ENCODE assay signal across 11 cellular contexts in genomic region chr20:8155848-8156602, GRCh38. TPM values are rescaled to one million over a fixed set of nuclear protein-coding genes. Genes with fewer than 3 reads are reported as not detected.
DNase-seq lines count a peak whose midpoint lies in the region; ATAC-seq and TF ChIP-seq lines count a peak whose summit lies in the region.
"Had no signal": no experiment of that assay in that cellular context is flagged by ENCODE, and none has a peak within 500 bp of the region (broad histone marks: within the 10 kb centered on the region; RNA-seq: fewer than 3 reads in every experiment).

No MANE protein-coding gene starts in this region.

- no peak overlapping the region for H3K4me3 ChIP-seq in esophagus squamous epithelium
- H3K4me3 ChIP-seq: K562 had no signal

- peaks cover 57% of the 10 kb centered on the region for H3K4me1 Mint-ChIP-seq in stimulated activated effector memory CD8-positive, alpha-beta T cell treated with anti-CD3 and anti-CD28 coated beads, Interleukin-12 subunit alpha, Interleukin-12 subunit beta, amount 100 ng/mL, for 72 hours
- peaks cover 41% of the 10 kb centered on the region for H3K4me1 Mint-ChIP-seq in activated naive CD4-positive, alpha-beta T cell treated with anti-CD3 and anti-CD28 coated beads for 36 hours (ENCODE audit: low read depth)

- peak overlapping the region in 3 of 4 donors; percentile 39 to 69 (median 58) for H3K27ac ChIP-seq in esophagus squamous epithelium

- WGBS in esophagus squamous epithelium, 2 donors = 43 to 45% methylated on average over 2 of the region's 2 CpGs

- no peak for TF ChIP-seq POLR2A in esophagus squamous epithelium (IDR thresholded peaks at IDR 0.05)

- intact Hi-C loops in esophagus squamous epithelium (cut with DNase I) = no loop called here
- intact Hi-C loops in activated naive CD4-positive, alpha-beta T cell treated with anti-CD3 and anti-CD28 coated beads for 36 hours (cut with micrococcal nuclease) = loop anchor here (1.0 kb wide), 2 partner anchors 24 to 56 kb away; partner anchors contain the start of gene PLCB1

- no peaks in the 10 kb centered on the region for H3K36me3 ChIP-seq in esophagus squamous epithelium

- DNase-seq in NCI-H2029 treated with DMSO at 0.1 percent for 48 hours (lab: John Stamatoyannopoulos, UW) (peak; percentile 75), NCI-H2029 (lab: John Stamatoyannopoulos, UW) (no peak), esophagus squamous epithelium (lab: John Stamatoyannopoulos, UW) (no peak), NCI-H146 treated with DMSO at 0.1 percent for 48 hours (lab: John Stamatoyannopoulos, UW; ENCODE audit: unreplicated experiment) (no peak), glomerular visceral epithelial cell (ENCODE audit: extremely low spot score) (no peak)
- DNase-seq in stimulated activated effector memory CD8-positive, alpha-beta T cell treated with anti-CD3 and anti-CD28 coated beads, Interleukin-12 subunit alpha, Interleukin-12 subunit beta, amount 100 ng/mL, for 72 hours (ENCODE audit: low spot score in 2 of 2) = no peak
- DNase-seq in activated naive CD4-positive, alpha-beta T cell treated with anti-CD3 and anti-CD28 coated beads for 36 hours = no peak
- DNase-seq: activated CD4-positive, alpha-beta memory T cell treated with anti-CD3 and anti-CD28 coated beads, Interleukin-2, amount 10 ng/mL, durations not matched to agents 7 days and 5 days; GOT3 had no signal

- peaks cover 0 to 61% (median 43%) of the 10 kb centered on the region in 3 donors for H3K4me1 ChIP-seq in esophagus squamous epithelium

- CTCF ChIA-PET in activated naive CD4-positive, alpha-beta T cell treated with anti-CD3 and anti-CD28 coated beads for 36 hours (lab: Charles Lee) = no interaction called here

- no peaks in the 10 kb centered on the region for H3K9me3 ChIP-seq in esophagus squamous epithelium

- H3K4me3 Mint-ChIP-seq in stimulated activated effector memory CD8-positive, alpha-beta T cell treated with anti-CD3 and anti-CD28 coated beads, Interleukin-12 subunit alpha, Interleukin-12 subunit beta, amount 100 ng/mL, for 72 hours = peak overlapping the region; percentile 4
- no peak overlapping the region for H3K4me3 Mint-ChIP-seq in activated naive CD4-positive, alpha-beta T cell treated with anti-CD3 and anti-CD28 coated beads for 36 hours
- H3K4me3 Mint-ChIP-seq: activated CD4-positive, alpha-beta memory T cell treated with anti-CD3 and anti-CD28 coated beads, Interleukin-2, amount 10 ng/mL, durations not matched to agents 7 days and 5 days had no signal

- H3K36me3 Mint-ChIP-seq in stimulated activated effector memory CD8-positive, alpha-beta T cell treated with anti-CD3 and anti-CD28 coated beads, Interleukin-12 subunit alpha, Interleukin-12 subunit beta, amount 100 ng/mL, for 72 hours = no peaks in the 10 kb centered on the region
- peaks cover 3% of the 10 kb centered on the region for H3K36me3 Mint-ChIP-seq in activated naive CD4-positive, alpha-beta T cell treated with anti-CD3 and anti-CD28 coated beads for 36 hours (ENCODE audit: low read depth)

- ATAC-seq in HG03469 (IDR thresholded peaks at IDR 0.05; ENCODE audit: unreplicated experiment) = peak; percentile 12
- peak; percentile 3 for ATAC-seq in stimulated activated effector memory CD8-positive, alpha-beta T cell treated with anti-CD3 and anti-CD28 coated beads, Interleukin-12 subunit alpha, Interleukin-12 subunit beta, amount 100 ng/mL, for 72 hours
- ATAC-seq: K562 had no signal

- H3K27me3 ChIP-seq in esophagus squamous epithelium = no peaks in the 10 kb centered on the region

- H3K27ac Mint-ChIP-seq in stimulated activated effector memory CD8-positive, alpha-beta T cell treated with anti-CD3 and anti-CD28 coated beads, Interleukin-12 subunit alpha, Interleukin-12 subunit beta, amount 100 ng/mL, for 72 hours = peak overlapping the region; percentile 53
- H3K27ac Mint-ChIP-seq in activated naive CD4-positive, alpha-beta T cell treated with anti-CD3 and anti-CD28 coated beads for 36 hours = no peak overlapping the region
- H3K27ac Mint-ChIP-seq: activated CD4-positive, alpha-beta memory T cell treated with anti-CD3 and anti-CD28 coated beads, Interleukin-2, amount 10 ng/mL, durations not matched to agents 7 days and 5 days had no signal

- H3K27me3 Mint-ChIP-seq in activated naive CD4-positive, alpha-beta T cell treated with anti-CD3 and anti-CD28 coated beads for 36 hours (ENCODE audit: low read depth) = peaks cover 9% of the 10 kb centered on the region
- H3K27me3 Mint-ChIP-seq: activated CD4-positive, alpha-beta memory T cell treated with anti-CD3 and anti-CD28 coated beads, Interleukin-2, amount 10 ng/mL, durations not matched to agents 7 days and 5 days had no signal

- TF ChIP-seq CTCF in esophagus squamous epithelium (IDR thresholded peaks at IDR 0.05) = no peak

- no peaks in the 10 kb centered on the region for H3K9me3 Mint-ChIP-seq in stimulated activated effector memory CD8-positive, alpha-beta T cell treated with anti-CD3 and anti-CD28 coated beads, Interleukin-12 subunit alpha, Interleukin-12 subunit beta, amount 100 ng/mL, for 72 hours
- H3K9me3 Mint-ChIP-seq in activated naive CD4-positive, alpha-beta T cell treated with anti-CD3 and anti-CD28 coated beads for 36 hours = peaks cover 4% of the 10 kb centered on the region

RNA-seq across cellular contexts. Expression of gene PLCB1, which starts 24.0 kb away (rescaled TPM):
- 10 to 100 TPM in 1 of 4 donors, 1 to 10 TPM in 3; 1.9 to 20.4 (median 5.0) TPM for total RNA-seq in esophagus squamous epithelium
- 1 to 10 TPM; 1.2 TPM for total RNA-seq in activated naive CD4-positive, alpha-beta T cell treated with anti-CD3 and anti-CD28 coated beads for 36 hours
